8 cellular contexts compared by ENCODE assay signal in the genomic region with DNA sequence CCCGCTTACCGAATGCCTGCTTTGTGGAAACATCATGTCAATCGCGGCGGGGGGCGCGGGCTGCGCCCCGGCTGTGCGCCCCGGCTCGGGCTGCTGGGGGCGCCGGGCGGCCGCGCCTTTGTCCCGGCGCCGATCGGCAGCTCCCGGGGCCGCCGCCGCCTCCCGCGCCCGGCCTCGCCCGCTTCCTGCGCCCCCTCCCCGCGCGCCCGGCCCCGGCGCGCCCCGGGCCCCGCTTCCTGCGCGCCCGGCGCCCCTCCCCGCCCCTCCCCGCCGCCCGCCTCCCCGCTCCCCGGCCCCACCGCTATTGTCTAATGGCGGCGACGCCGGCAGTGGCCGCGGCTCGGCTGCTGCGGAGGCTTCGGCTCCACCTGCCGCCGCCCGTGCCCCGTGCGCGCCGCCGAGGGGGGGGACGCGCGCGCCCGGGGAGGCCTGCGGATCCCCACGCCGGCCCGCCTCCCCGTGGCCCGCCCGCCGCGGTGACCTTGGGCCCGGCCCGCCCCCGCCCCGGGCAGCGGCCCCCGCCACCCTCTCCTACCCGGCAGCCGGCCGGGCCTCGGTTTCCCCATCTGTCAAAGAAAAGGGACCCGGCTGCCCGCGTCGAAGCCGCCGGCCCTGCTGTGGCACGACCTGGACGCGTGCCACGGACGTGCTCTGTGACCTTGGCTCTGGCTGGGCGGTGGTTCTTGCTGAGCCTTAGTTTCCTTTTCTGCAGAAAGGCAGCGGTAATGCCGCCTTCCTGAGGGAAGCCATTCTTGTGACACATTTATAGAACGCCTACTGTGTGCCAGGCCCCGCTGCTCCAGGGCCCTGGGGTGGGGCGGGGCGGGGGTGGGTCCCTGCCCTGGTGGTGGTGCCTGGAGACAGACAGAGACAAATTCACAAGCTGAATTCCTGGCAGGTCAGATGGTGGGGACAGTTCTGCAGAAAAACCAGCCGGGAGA. TPM values are rescaled to one million over a fixed set of nuclear protein-coding genes. Genes with fewer than 3 reads are reported as not detected.
DNase-seq lines count a peak whose midpoint lies in the region; ATAC-seq and TF ChIP-seq lines count a peak whose summit lies in the region.

Gene TLE5 (minus strand): TSS at position 331 of the 941 bp plus-strand sequence. CDS start 295 bp downstream, at position 36.

- H3K9me3 Mint-ChIP-seq in CD4-positive, CD25-positive, alpha-beta regulatory T cell: peaks cover 0 to under 1% (median 0%) of the 10 kb centered on the region in 7 donors

- H3K4me2 ChIP-seq in parathyroid adenoma (ENCODE audit: low read length): peak within 1 kb of the TSS; percentile 88

- H3K27ac ChIP-seq in CD4-positive, CD25-positive, alpha-beta regulatory T cell (ENCODE audit: insufficient read depth, low read length, poor library complexity, severe bottlenecking): peak within 1 kb of the TSS; percentile 83
- H3K27ac ChIP-seq in RWPE1 (peak within 1 kb of the TSS; percentile 100), parathyroid adenoma (peak within 1 kb of the TSS; percentile 89), upper lobe of right lung (peak within 1 kb of the TSS; percentile 97)

- H3K4me1 ChIP-seq in CD4-positive, CD25-positive, alpha-beta regulatory T cell (ENCODE audit: control insufficient read depth, insufficient read depth, low read length, poor library complexity, severe bottlenecking): peaks cover 44% of the 10 kb centered on the region
- H3K4me1 ChIP-seq in parathyroid adenoma (peaks cover 24% of the 10 kb centered on the region), upper lobe of right lung (peaks cover 37% of the 10 kb centered on the region)

- intact Hi-C loops in head of caudate nucleus (cut with DNase I): no loop called here
- intact Hi-C loops in upper lobe of right lung (cut with DNase I): no loop called here

- no peaks in the 10 kb centered on the region for H3K27me3 Mint-ChIP-seq in CD4-positive, CD25-positive, alpha-beta regulatory T cell

- H3K9me3 ChIP-seq in CD4-positive, CD25-positive, alpha-beta regulatory T cell (ENCODE audit: control insufficient read depth in 2 of 2, low read length in 2 of 2): no peaks in the 10 kb centered on the region
- no peaks in the 10 kb centered on the region for H3K9me3 ChIP-seq in parathyroid adenoma (ENCODE audit: control insufficient read depth, low read length)
- no peaks in the 10 kb centered on the region for H3K9me3 ChIP-seq in upper lobe of right lung

- H3K4me1 Mint-ChIP-seq in CD4-positive, CD25-positive, alpha-beta regulatory T cell: peaks cover 0 to 57% (median 13%) of the 10 kb centered on the region in 4 donors

- CTCF ChIA-PET in RWPE1 (lab: Yijun Ruan, JAX): interaction anchor here (0.5 kb wide), 1 partner anchor 100 kb away, joined by 3 read pairs; no protein-coding TSS in a partner anchor

- H3K36me3 ChIP-seq in CD4-positive, CD25-positive, alpha-beta regulatory T cell (ENCODE audit: control insufficient read depth, insufficient read depth, low read length): peaks cover 31% of the 10 kb centered on the region
- no peaks in the 10 kb centered on the region for H3K36me3 ChIP-seq in parathyroid adenoma (ENCODE audit: control insufficient read depth, insufficient read depth, low read length)
- H3K36me3 ChIP-seq in upper lobe of right lung: peaks cover 27% of the 10 kb centered on the region

- H3K36me3 Mint-ChIP-seq in CD4-positive, CD25-positive, alpha-beta regulatory T cell: peaks cover 15% of the 10 kb centered on the region

- H3K27me3 ChIP-seq in CD4-positive, CD25-positive, alpha-beta regulatory T cell (ENCODE audit: control insufficient read depth, insufficient read depth, low read length): no peaks in the 10 kb centered on the region
- no peaks in the 10 kb centered on the region for H3K27me3 ChIP-seq in parathyroid adenoma (ENCODE audit: control insufficient read depth, insufficient read depth, low read length)
- no peaks in the 10 kb centered on the region for H3K27me3 ChIP-seq in upper lobe of right lung

- peak within 1 kb of the TSS; percentile 88 to 97 (median 93) for H3K4me3 Mint-ChIP-seq in CD4-positive, CD25-positive, alpha-beta regulatory T cell

- peak; percentile 72 to 82 (median 76) for DNase-seq in CD4-positive, CD25-positive, alpha-beta regulatory T cell
- peak; percentile 45 for DNase-seq in RWPE1 (ENCODE audit: low spot score)
- peak; percentile 75 for DNase-seq in activated naive CD4-positive, alpha-beta T cell treated with anti-CD3 and anti-CD28 coated beads, Interleukin-2, amount 50 U/mL, for 16 hours
- DNase-seq in head of caudate nucleus: peak in 40 of 42 donors; percentile 33 to 83 (median 61)
- peak; percentile 88 for DNase-seq in upper lobe of right lung

- peak within 1 kb of the TSS; percentile 91 for H3K9ac ChIP-seq in parathyroid adenoma

- peak within 1 kb of the TSS; percentile 82 to 94 (median 88) for H3K27ac Mint-ChIP-seq in CD4-positive, CD25-positive, alpha-beta regulatory T cell

- POLR2A ChIA-PET in RWPE1 (lab: Yijun Ruan, JAX; ENCODE audit: low non-redundant PET): interaction anchor here (0.6 kb wide), 2 partner anchors 11 to 335 kb away, joined by 3 read pairs; no protein-coding TSS in a partner anchor

- H3K79me2 ChIP-seq in parathyroid adenoma: peaks cover 3% of the 10 kb centered on the region

- peak within 1 kb of the TSS; percentile 90 for H2AFZ ChIP-seq in parathyroid adenoma

- peak; percentile 50 to 57 for ATAC-seq in CD4-positive, CD25-positive, alpha-beta regulatory T cell (ENCODE audit: low read depth in 2 of 2)
- ATAC-seq in HG03045 (IDR thresholded peaks at IDR 0.05; ENCODE audit: unreplicated experiment) (peak; percentile 31), upper lobe of right lung (peak; percentile 82), GM21723 (IDR thresholded peaks at IDR 0.05; ENCODE audit: unreplicated experiment) (no peak)

- peak within 1 kb of the TSS; percentile 57 for H3K4me3 ChIP-seq in CD4-positive, CD25-positive, alpha-beta regulatory T cell (ENCODE audit: low read depth, low read length)
- H3K4me3 ChIP-seq in parathyroid adenoma (ENCODE audit: low read depth, low read length) (peak within 1 kb of the TSS; percentile 87), upper lobe of right lung (peak within 1 kb of the TSS; percentile 88)

- TF ChIP-seq CTCF in RWPE1 (conservative IDR thresholded peaks at IDR 0.05; ENCODE audit: low read depth) (no peak), parathyroid adenoma (IDR thresholded peaks at IDR 0.05) (no peak), upper lobe of right lung (IDR thresholded peaks at IDR 0.05) (no peak)

RNA-seq across cellular contexts. Expression of gene TLE5, which starts in this region (rescaled TPM):
- total RNA-seq in CD4-positive, CD25-positive, alpha-beta regulatory T cell: 1,009 TPM
- polyA plus RNA-seq in CD4-positive, CD25-positive, alpha-beta regulatory T cell: 100 to 1,000 TPM; 608 to 773 (median 661) TPM
- total RNA-seq in upper lobe of right lung: 458 TPM
